In the genomic region with DNA sequence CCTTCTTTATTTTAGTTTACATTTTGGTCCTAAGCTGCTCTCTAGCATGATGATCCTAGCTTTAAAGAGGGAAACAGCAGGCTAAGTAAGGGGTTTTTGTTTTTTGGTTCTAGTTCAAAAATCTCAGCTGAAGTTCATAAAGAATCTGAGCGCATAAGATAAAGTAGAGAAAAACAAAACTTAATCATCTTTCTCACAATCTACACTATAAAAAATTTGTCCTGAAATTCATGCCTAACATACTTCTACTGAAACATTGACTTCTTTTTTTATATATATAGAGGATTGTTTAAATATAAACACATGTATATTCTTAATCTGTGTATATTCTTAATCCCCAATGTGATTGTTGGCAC, we compare ENCODE assay signal across 2 cellular contexts.
A peak's percentile ranks its signal among the peaks of the same experiment; 100 is the strongest.
TF ChIP-seq lines count a peak whose summit lies in the region.

No MANE protein-coding gene starts in this region.

TF ChIP-seq in GM23338, 12 proteins besides CTCF, POLR2A, EP300 and RAD21:
- no peak for TF ChIP-seq STAT1 (IDR thresholded peaks at IDR 0.05; ENCODE audit: unreplicated experiment)

TF ChIP-seq in K562, 482 proteins besides CTCF, POLR2A, EP300 and RAD21:
- no peak for TF ChIP-seq KLF10 (CRISPR knock-in tag; IDR thresholded peaks at IDR 0.05)
- TF ChIP-seq KDM1A (IDR thresholded peaks at IDR 0.05), result peak; percentile 72 to 84
